ENCODE assay signal across 9 cellular contexts in genomic region chr1:212485895-212486590, GRCh38. TPM values are rescaled to one million over a fixed set of nuclear protein-coding genes. Genes with fewer than 3 reads are reported as not detected.
DNase-seq lines count a peak whose midpoint lies in the region; ATAC-seq, FAIRE-seq and TF ChIP-seq lines count a peak whose summit lies in the region.
"Had no signal": no experiment of that assay in that cellular context is flagged by ENCODE, and none has a peak within 500 bp of the region (broad histone marks: within the 10 kb centered on the region; RNA-seq: fewer than 3 reads in every experiment).

No MANE protein-coding gene starts in this region.

- ATAC-seq in GM19023 (IDR thresholded peaks at IDR 0.05; ENCODE audit: unreplicated experiment) = no peak

- TF ChIP-seq CTCF in fibroblast of mammary gland (conservative IDR thresholded peaks at IDR 0.05; ENCODE audit: control insufficient read depth, insufficient read depth, low read depth, low read length) = no peak

- DNase-seq in DMS79 (lab: John Stamatoyannopoulos, UW) = peak; percentile 42
- DNase-seq in HTR-8/SVneo (ENCODE audit: insufficient read length, low spot score) = peak; percentile 79
- DNase-seq in SHP77 treated with DMSO at 0.1 percent for 48 hours (lab: John Stamatoyannopoulos, UW) = peak; percentile 59
- peak; percentile 92 for DNase-seq in fibroblast of mammary gland (ENCODE audit: low read depth)
- peak; percentile 99 for DNase-seq in renal cortical epithelial cell (ENCODE audit: low read depth)
- DNase-seq in RPMI8226 = no peak
- no peak for DNase-seq in effector CD8-positive, alpha-beta T cell (lab: John Stamatoyannopoulos, UW)

- peak; percentile 91 for FAIRE-seq in HTR-8/SVneo (lab: Jason Lieb, UNC)

- no peak overlapping the region for H3K4me3 ChIP-seq in fibroblast of mammary gland (ENCODE audit: control insufficient read depth, low read depth, low read length)
- H3K4me3 ChIP-seq: suprapubic skin had no signal

RNA-seq across cellular contexts. Expression of gene NENF, which starts 53.3 kb away (rescaled TPM):
- total RNA-seq in renal cortical epithelial cell = 31.1 and 54.7 TPM in 2 replicates

Comparison
In these comparisons a context has a peak if more than half of its experiments do, and no peak if none do; other contexts are left out.
1. DNase-seq: peak in DMS79 (single experiment), HTR-8/SVneo (single experiment), SHP77 treated with DMSO at 0.1 percent for 48 hours (single experiment), fibroblast of mammary gland (single experiment) and renal cortical epithelial cell (single experiment); none in RPMI8226 (single experiment) and effector CD8-positive, alpha-beta T cell (single experiment).